Comparison of ENCODE assay signal across 29 cellular contexts in the genomic region with DNA sequence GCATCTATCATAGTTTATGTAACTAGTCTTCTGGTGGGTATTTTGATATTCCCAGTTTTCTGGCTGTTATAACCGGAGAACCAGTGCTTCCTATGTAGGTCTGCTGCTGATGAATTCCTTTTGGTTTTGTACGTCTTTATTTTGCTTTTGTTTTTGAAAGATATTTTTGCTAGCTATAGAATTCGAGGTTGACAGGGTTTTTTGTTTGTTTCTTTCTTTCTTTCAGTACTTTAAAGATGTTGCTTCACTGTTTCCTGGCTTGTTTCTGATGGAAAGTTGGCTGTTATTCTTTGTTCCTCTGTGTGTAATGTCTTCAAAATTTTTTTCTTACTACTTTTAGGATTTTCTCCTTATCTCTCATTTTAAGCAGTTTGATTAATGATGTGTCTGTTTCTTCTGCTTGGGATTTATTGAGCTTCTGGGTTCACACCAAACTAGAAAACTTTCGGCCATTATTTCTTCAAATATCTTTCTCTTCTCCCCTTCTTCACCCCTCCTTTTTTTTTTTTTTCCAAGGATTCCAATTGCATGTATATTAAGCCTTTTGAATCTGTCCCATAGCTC. TPM values are rescaled to one million over a fixed set of nuclear protein-coding genes. Genes with fewer than 3 reads are reported as not detected.
A peak's percentile ranks its signal among the peaks of the same experiment; 100 is the strongest.
DNase-seq lines count a peak whose midpoint lies in the region; ATAC-seq, FAIRE-seq and TF ChIP-seq lines count a peak whose summit lies in the region.
"Had no signal": no experiment of that assay in that cellular context is flagged by ENCODE, and none has a peak within 500 bp of the region (broad histone marks: within the 10 kb centered on the region; RNA-seq: fewer than 3 reads in every experiment).

No MANE protein-coding gene starts in this region.

- POLR2A ChIA-PET in K562 (lab: Yijun Ruan, JAX) = no interaction called here

- no peak overlapping the region for H3K4me3 Mint-ChIP-seq in activated T-cell treated with anti-CD3 and anti-CD28 coated beads, Interleukin-2, amount 50 U/mL, for 72 hours
- H3K4me3 Mint-ChIP-seq in glutamatergic neuron (ENCODE audit: unreplicated experiment) = peak overlapping the region; percentile 36
- H3K4me3 Mint-ChIP-seq: CD14-positive monocyte; CD4-positive, alpha-beta memory T cell; CD4-positive, CD25-positive, alpha-beta regulatory T cell; CD8-positive, alpha-beta memory T cell had no signal

- no peaks in the 10 kb centered on the region for H3K79me2 ChIP-seq in K562 (ENCODE audit: control insufficient read depth, insufficient read depth, low read length)

- H4K20me1 ChIP-seq in K562 (replicated peaks; ENCODE audit: control insufficient read depth, insufficient read depth, low read length) = no peaks in the 10 kb centered on the region; the same call in 1 of the 2 replicates

- TF ChIP-seq RAD21 in K562 (CRISPR knock-in tag; conservative IDR thresholded peaks at IDR 0.05 in 1 of 2, IDR thresholded peaks at IDR 0.05 in 1 of 2) = no peak

- no peak overlapping the region for H2AFZ ChIP-seq in K562 (ENCODE audit: low read depth, low read length)

- H3K9ac ChIP-seq in K562 (ENCODE audit: insufficient read depth in 1 of 2, low read depth in 2 of 2, low read length in 2 of 2) = no peak overlapping the region
- H3K9ac ChIP-seq: BLaER1 had no signal

- CTCF ChIA-PET in K562 (lab: Yijun Ruan, JAX; ENCODE audit: low intra/inter-chr PET ratio) = no interaction called here

- H3K4me1 ChIP-seq in K562 (replicated peaks in 1 of 2; ENCODE audit: control insufficient read depth in 2 of 2, insufficient read depth in 2 of 2, low read length in 2 of 2) = no peaks in the 10 kb centered on the region
- H3K4me1 ChIP-seq in transverse colon = no peaks in the 10 kb centered on the region
- H3K4me1 ChIP-seq: BE2C, BLaER1 had no signal

- H3K27ac ChIP-seq in K562 (ENCODE audit: extremely low read depth, low read depth, low read length) (no peak overlapping the region), transverse colon (no peak overlapping the region)
- H3K27ac ChIP-seq: 22Rv1, BLaER1 had no signal

- H3K27ac Mint-ChIP-seq in activated T-cell treated with anti-CD3 and anti-CD28 coated beads, Interleukin-2, amount 50 U/mL, for 72 hours = peak overlapping the region; percentile 43
- no peak overlapping the region for H3K27ac Mint-ChIP-seq in glutamatergic neuron (ENCODE audit: unreplicated experiment)
- H3K27ac Mint-ChIP-seq: CD14-positive monocyte; CD4-positive, alpha-beta memory T cell; CD4-positive, CD25-positive, alpha-beta regulatory T cell had no signal

- DNase-seq in activated T-cell treated with anti-CD3 and anti-CD28 coated beads, Interleukin-2, amount 50 U/mL, for 72 hours = no peak
- no peak for DNase-seq in activated T-cell treated with anti-CD3 and anti-CD28 coated beads, Interleukin-2, amount 50 U/mL, for 48 hours
- DNase-seq in amniotic epithelial cell (ENCODE audit: low read depth) (peak; percentile 34), K562 (ENCODE audit: extremely low read depth in 1 of 4, low spot score in 3 of 4) (no peak), glutamatergic neuron (no peak), NCI-H1694 treated with DMSO at 0.1 percent for 48 hours (lab: John Stamatoyannopoulos, UW) (no peak), transverse colon (no peak)
- DNase-seq: ACHN; BE2C; C1 segment of cervical spinal cord; CD4-positive, alpha-beta memory T cell; CD4-positive, CD25-positive, alpha-beta regulatory T cell; CD8-positive, alpha-beta memory T cell; COR-L47; DMS 273 treated with DMSO at 0.1 percent for 48 hours; DMS153; DMS53; DMS79; DND-41; EL; GDM1 had no signal

- no peak for FAIRE-seq in K562 (lab: Jason Lieb, UNC)
- FAIRE-seq: GM12878, GM12892, GM18507, GM19239 had no signal

- H3K9me3 Mint-ChIP-seq in activated T-cell treated with anti-CD3 and anti-CD28 coated beads, Interleukin-2, amount 50 U/mL, for 72 hours = peaks cover 1 to 5% of the 10 kb centered on the region in 2 donors
- H3K9me3 Mint-ChIP-seq in glutamatergic neuron (ENCODE audit: unreplicated experiment) = peaks cover 20% of the 10 kb centered on the region

- no peaks in the 10 kb centered on the region for H3K9me1 ChIP-seq in K562 (ENCODE audit: control insufficient read depth, insufficient read depth, low read length)

- H3K27me3 ChIP-seq in K562 (ENCODE audit: control insufficient read depth in 2 of 2, insufficient read depth in 2 of 2, low read length in 2 of 2) (peaks cover 0 to 18% of the 10 kb centered on the region in 2 experiments; a peak in 3 of 5 replicates), transverse colon (no peaks in the 10 kb centered on the region)
- H3K27me3 ChIP-seq: BE2C, BLaER1 had no signal

- no peak for ATAC-seq in activated T-cell treated with anti-CD3 and anti-CD28 coated beads, Interleukin-2, amount 50 U/mL, for 72 hours (replicated peaks in 1 of 2)
- no peak for ATAC-seq in K562
- no peak for ATAC-seq in GM18907 (IDR thresholded peaks at IDR 0.05; ENCODE audit: unreplicated experiment)
- ATAC-seq: GM12878 had no signal

- no TSS peak for BruUV-seq in K562 (replicated peaks; lab: Mats Ljungman, UMichigan)

- 19% methylated on average over 4 of the region's 4 CpGs for WGBS in K562 (ENCODE audit: insufficient coverage, low coverage, missing lambda C conversion rate)
- 84 to 87% methylated on average over 4 of the region's 4 CpGs for WGBS in transverse colon (ENCODE audit: low coverage in 1 of 2), 2 donors

- H3K36me3 Mint-ChIP-seq in activated T-cell treated with anti-CD3 and anti-CD28 coated beads, Interleukin-2, amount 50 U/mL, for 72 hours (ENCODE audit: insufficient read depth in 2 of 2) = no peaks in the 10 kb centered on the region
- peaks cover 8% of the 10 kb centered on the region for H3K36me3 Mint-ChIP-seq in glutamatergic neuron (ENCODE audit: unreplicated experiment)
- H3K36me3 Mint-ChIP-seq: CD4-positive, CD25-positive, alpha-beta regulatory T cell had no signal

- H3K4me1 Mint-ChIP-seq in activated T-cell treated with anti-CD3 and anti-CD28 coated beads, Interleukin-2, amount 50 U/mL, for 72 hours (ENCODE audit: low read depth) = no peaks in the 10 kb centered on the region
- peaks cover 37% of the 10 kb centered on the region for H3K4me1 Mint-ChIP-seq in glutamatergic neuron (ENCODE audit: low read depth, unreplicated experiment)
- H3K4me1 Mint-ChIP-seq: CD4-positive, alpha-beta memory T cell; CD4-positive, CD25-positive, alpha-beta regulatory T cell; CD8-positive, alpha-beta memory T cell had no signal

- H3K9me3 ChIP-seq in K562 (replicated peaks; ENCODE audit: control insufficient read depth, insufficient read depth, low read depth, low read length) (no peaks in the 10 kb centered on the region), transverse colon (no peaks in the 10 kb centered on the region)
- H3K9me3 ChIP-seq: BE2C had no signal

- H3K36me3 ChIP-seq in K562 (ENCODE audit: control insufficient read depth, insufficient read depth, low read length) (no peaks in the 10 kb centered on the region), transverse colon (no peaks in the 10 kb centered on the region)
- H3K36me3 ChIP-seq: BE2C had no signal

- TF ChIP-seq POLR2A in K562 (conservative IDR thresholded peaks at IDR 0.05) = no peak
- no peak for TF ChIP-seq POLR2A in transverse colon (IDR thresholded peaks at IDR 0.05)

- H3K4me3 ChIP-seq in K562 = no peak overlapping the region
- H3K4me3 ChIP-seq in transverse colon = no peak overlapping the region
- H3K4me3 ChIP-seq: BLaER1, GM12878 had no signal

- no peaks in the 10 kb centered on the region for H3K27me3 Mint-ChIP-seq in activated T-cell treated with anti-CD3 and anti-CD28 coated beads, Interleukin-2, amount 50 U/mL, for 72 hours (ENCODE audit: low read depth)
- peaks cover 8% of the 10 kb centered on the region for H3K27me3 Mint-ChIP-seq in glutamatergic neuron (ENCODE audit: unreplicated experiment)

- no peak for TF ChIP-seq EP300 in K562 (IDR thresholded peaks at IDR 0.05; ENCODE audit: low read length)
- no peak for TF ChIP-seq EP300 in transverse colon (IDR thresholded peaks at IDR 0.05; ENCODE audit: low read depth)

- no peak overlapping the region for H3K4me2 ChIP-seq in K562 (ENCODE audit: insufficient read depth, low read length)
- H3K4me2 ChIP-seq: BLaER1 had no signal

- TF ChIP-seq CTCF in K562 (IDR thresholded peaks at IDR 0.05 in 2 of 3, conservative IDR thresholded peaks at IDR 0.05 in 1 of 3; ENCODE audit: insufficient read depth in 2 of 3, low read depth in 1 of 3, low read length in 3 of 3) (no peak), glutamatergic neuron (IDR thresholded peaks at IDR 0.05; ENCODE audit: partially characterized antibody, unreplicated experiment) (no peak), transverse colon (IDR thresholded peaks at IDR 0.05) (no peak)

- in situ Hi-C loops in K562 (cut with MboI) (no loop called here), transverse colon (cut with MboI; ENCODE audit: low pct_ligation_motif_present in 1 of 4, low pct_unique_long_range_greater_than_20kb in 1 of 4, low sequenced_read_pairs in 3 of 4) (no loop called here)

- intact Hi-C loops in K562 (cut with micrococcal nuclease) (no loop called here), transverse colon (cut with DNase I; ENCODE audit: low total_unique reads) (no loop called here)

TF ChIP-seq in K562, 482 proteins besides CTCF, POLR2A, EP300 and RAD21 (continues in another document):
- peak; percentile 67 for TF ChIP-seq MEIS2 (IDR thresholded peaks at IDR 0.05; ENCODE audit: partially characterized antibody)
- TF ChIP-seq NFXL1 (CRISPR knock-in tag; IDR thresholded peaks at IDR 0.05) = no peak

RNA-seq across cellular contexts. Expression of a gene that starts 27.5 kb away (rescaled TPM):
- under 1 TPM; 0.23 to 0.62 TPM for total RNA-seq in activated T-cell treated with anti-CD3 and anti-CD28 coated beads, Interleukin-2, amount 50 U/mL, for 72 hours
- total RNA-seq in K562 (2011; cell fraction: chromatin; rRNA removed; ENCODE audit: low replicate concordance) = 5.9 and 8.1 TPM in 2 replicates
- total RNA-seq in K562 (2011; cell fraction: nucleolus; rRNA removed) = 2.8 and 5.8 TPM in 2 replicates
- 4.7 and 6.1 TPM in 2 replicates for total RNA-seq in K562 (2011; cell fraction: nucleoplasm; rRNA removed)
- total RNA-seq in K562 (2014; rRNA removed) (4.4 and 5.0 TPM in 2 replicates), K562 (2014; rRNA removed; fragmentation: Illumina TruSeq; extraction: Trizol) (2.9 and 3.3 TPM in 2 replicates), K562 (2015; rRNA removed; fragmentation: Illumina TruSeq; extraction: Trizol) (3.4 and 4.0 TPM in 2 replicates), K562 (2021) (13.4 and 13.7 TPM in 2 replicates), glutamatergic neuron (ENCODE audit: unreplicated experiment) (114 TPM), transverse colon (1 to 10 TPM; 2.2 to 8.6 (median 4.0) TPM)
- polyA plus RNA-seq in K562 (2011; rRNA removed) (0.04 and 0.08 TPM in 2 replicates), K562 (2014; fragmentation: Illumina TruSeq; extraction: Trizol) (8.8 and 9.2 TPM in 2 replicates), K562 (2014; fragmentation: Nextera tagmentation; extraction: Ambion mirVana) (under 1 TPM; 0.22 to 0.32 TPM), K562 (2014; rRNA removed) (4.6 and 5.3 TPM in 2 replicates)
- polyA plus RNA-seq in K562 (2011; cell fraction: cytosol; rRNA removed) = 0.06 and 0.09 TPM in 2 replicates
- polyA plus RNA-seq in K562 (2011; cell fraction: nucleus; rRNA removed) = 0.04 and 0.24 TPM in 2 replicates
- polyA plus RNA-seq in K562 (2012) = 7.5 and 7.8 TPM in 2 replicates
- polyA minus RNA-seq in K562 (2011; rRNA and poly(A)+ RNA removed) = 0.07 TPM in 1 of 2 replicates, not detected in the other
- 0.36 TPM in 1 of 2 replicates, not detected in the other for polyA minus RNA-seq in K562 (2011; cell fraction: cytosol; rRNA and poly(A)+ RNA removed)
- 0.27 TPM in 1 of 2 replicates, not detected in the other for polyA minus RNA-seq in K562 (2011; cell fraction: nucleus; rRNA and poly(A)+ RNA removed)
- polyA plus RNA-seq: CD4-positive, CD25-positive, alpha-beta regulatory T cell had no signal
